In the genomic region with DNA sequence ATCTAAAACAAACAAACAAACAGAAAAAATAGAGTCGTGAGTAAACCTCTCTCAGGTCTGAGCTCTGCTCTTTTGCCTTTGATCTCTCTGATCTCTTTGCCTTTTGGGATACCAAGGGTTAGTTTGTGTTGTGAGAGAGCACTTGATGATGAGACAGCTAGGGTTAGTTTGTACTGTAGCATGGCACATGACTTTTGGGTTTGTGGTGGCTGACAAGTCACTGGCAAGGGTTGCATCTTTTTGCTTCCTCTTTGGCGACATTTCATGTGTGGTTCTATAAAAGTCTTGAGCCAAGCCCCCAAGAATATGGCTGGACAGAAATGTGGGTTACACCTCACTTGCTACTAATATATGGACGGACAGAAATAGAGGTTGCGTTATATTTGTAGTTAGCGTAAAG, we compare ENCODE assay signal across 17 cellular contexts.
"Had no signal": no experiment of that assay in that cellular context is flagged by ENCODE, and none has a peak within 500 bp of the region (broad histone marks: within the 10 kb centered on the region; RNA-seq: fewer than 3 reads in every experiment).

No MANE protein-coding gene starts in this region.

- H3K27me3 Mint-ChIP-seq: activated CD8-positive, alpha-beta T cell treated with anti-CD3 and anti-CD28 coated beads for 36 hours; activated naive CD4-positive, alpha-beta T cell treated with anti-CD3 and anti-CD28 coated beads, Interleukin-2, amount 50 U/mL, for 24 hours had no signal

- ATAC-seq: activated CD8-positive, alpha-beta T cell treated with anti-CD3 and anti-CD28 coated beads for 36 hours; gastrocnemius medialis; heart left ventricle had no signal

- H3K4me1 Mint-ChIP-seq: activated naive CD4-positive, alpha-beta T cell treated with anti-CD3 and anti-CD28 coated beads, Interleukin-2, amount 50 U/mL, for 24 hours; immature natural killer cell; mesothelial cell of epicardium had no signal

- H3K36me3 Mint-ChIP-seq: activated naive CD4-positive, alpha-beta T cell treated with anti-CD3 and anti-CD28 coated beads, Interleukin-2, amount 50 U/mL, for 24 hours; mesothelial cell of epicardium had no signal

- H3K9me3 Mint-ChIP-seq: activated CD8-positive, alpha-beta T cell treated with anti-CD3 and anti-CD28 coated beads for 36 hours; activated naive CD4-positive, alpha-beta T cell treated with anti-CD3 and anti-CD28 coated beads, Interleukin-2, amount 50 U/mL, for 24 hours; immature natural killer cell; mesothelial cell of epicardium had no signal

- H3K9me3 ChIP-seq: adrenal gland, gastrocnemius medialis, heart left ventricle, lower lobe of right lung, tibial artery had no signal

- H3K4me3 Mint-ChIP-seq: activated CD8-positive, alpha-beta T cell treated with anti-CD3 and anti-CD28 coated beads for 36 hours; activated naive CD4-positive, alpha-beta T cell treated with anti-CD3 and anti-CD28 coated beads, Interleukin-2, amount 50 U/mL, for 24 hours; immature natural killer cell; mesothelial cell of epicardium had no signal

- H3K27ac ChIP-seq: adrenal gland, heart left ventricle, lower lobe of right lung, tibial artery had no signal

- H3K4me1 ChIP-seq: adrenal gland had no signal

- H3K36me3 ChIP-seq: adrenal gland, gastrocnemius medialis, heart left ventricle, lower lobe of right lung, tibial artery had no signal

- DNase-seq: activated CD4-positive, alpha-beta T cell treated with anti-CD3 and anti-CD28 coated beads for 48 hours; activated CD8-positive, alpha-beta memory T cell treated with anti-CD3 and anti-CD28 coated beads, Interleukin-2, amount 50 U/mL, for 4 hours; activated CD8-positive, alpha-beta T cell treated with anti-CD3 and anti-CD28 coated beads for 36 hours; activated effector memory CD4-positive, alpha-beta T cell treated with anti-CD3 and anti-CD28 coated beads, Interleukin-2, amount 50 U/mL, for 16 hours; activated T-cell treated with anti-CD3 and anti-CD28 coated beads, Interleukin-2, amount 50 U/mL, for 48 hours; dermis blood vessel endothelial cell; gastrocnemius medialis; heart left ventricle; immature natural killer cell; lower lobe of right lung; stimulated activated CD4-positive, alpha-beta T cell treated with anti-CD3 and anti-CD28 coated beads, Interleukin-1b, Interleukin-23, amount 100 ng/mL, for 48 hours; T-helper 1 cell; T1000; tibial artery had no signal

- H3K27ac Mint-ChIP-seq: activated CD8-positive, alpha-beta T cell treated with anti-CD3 and anti-CD28 coated beads for 36 hours; activated naive CD4-positive, alpha-beta T cell treated with anti-CD3 and anti-CD28 coated beads, Interleukin-2, amount 50 U/mL, for 24 hours; immature natural killer cell; mesothelial cell of epicardium had no signal

- H3K4me3 ChIP-seq: adrenal gland, gastrocnemius medialis, heart left ventricle, lower lobe of right lung, tibial artery had no signal

- H3K27me3 ChIP-seq: adrenal gland, gastrocnemius medialis, heart left ventricle, tibial artery had no signal
